In the genomic region with DNA sequence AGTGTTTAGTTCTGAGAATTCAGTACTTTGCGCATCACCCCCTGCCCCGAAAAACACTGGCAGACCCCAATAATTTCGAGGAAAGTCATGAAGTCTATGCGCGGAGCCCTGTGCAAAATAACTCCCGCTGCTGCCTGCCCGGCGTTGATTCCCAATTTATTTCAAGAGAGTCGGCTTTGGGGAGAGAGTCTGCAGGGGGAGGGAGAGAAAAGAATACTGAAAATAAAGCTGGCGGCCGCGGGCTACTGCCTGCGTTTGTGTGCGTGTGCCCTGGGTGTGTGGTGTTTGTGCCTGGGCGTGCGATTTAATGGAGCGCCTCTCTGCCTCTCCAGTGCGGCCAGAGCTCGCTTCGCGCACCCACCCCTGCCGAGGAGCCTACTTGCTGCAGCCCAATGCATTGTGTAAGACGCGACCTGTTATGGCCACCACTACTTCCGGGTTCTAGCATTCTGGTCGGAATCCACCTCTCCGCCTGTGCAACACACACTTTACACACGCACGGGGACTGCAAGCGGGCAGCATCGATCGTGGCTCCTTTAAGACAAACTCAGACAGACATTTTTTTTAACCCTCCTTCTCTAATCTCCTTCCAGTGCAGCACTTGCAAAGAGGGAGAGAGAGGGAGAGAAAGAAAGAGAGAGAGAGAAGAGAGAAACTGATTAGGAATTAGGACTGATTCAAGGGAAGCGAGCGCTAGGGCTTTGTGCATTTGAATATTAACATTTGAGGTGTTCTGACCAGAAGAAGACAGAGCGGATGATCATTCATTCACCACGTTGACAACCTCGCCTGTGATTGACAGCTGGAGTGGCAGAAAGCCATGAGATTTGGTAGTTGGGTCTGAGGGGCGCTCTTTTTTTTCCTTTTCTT, we compare ENCODE assay signal across 8 cellular contexts. TPM values are rescaled to one million over a fixed set of nuclear protein-coding genes. Genes with fewer than 3 reads are reported as not detected.
DNase-seq lines count a peak whose midpoint lies in the region; ATAC-seq and TF ChIP-seq lines count a peak whose summit lies in the region.

Gene MEIS1 (plus strand): TSS at position 447 of the 870 bp plus-strand sequence. CDS start 732 bp downstream, outside the sequence.

- no peaks in the 10 kb centered on the region for H3K36me3 ChIP-seq in GM23338 (ENCODE audit: insufficient read depth)

- peaks cover 38% of the 10 kb centered on the region for H3F3A ChIP-seq in GM23338 (replicated peaks; ENCODE audit: low read depth)

- no peaks in the 10 kb centered on the region; the same call in 2 of the 3 replicates for H3K36me3 Mint-ChIP-seq in GM23338 (ENCODE audit: low read depth)
- no peaks in the 10 kb centered on the region for H3K36me3 Mint-ChIP-seq in immature natural killer cell

- DNase-seq in G401 (ENCODE audit: low spot score) (peak; percentile 98), GM23338 (ENCODE audit: low spot score) (peak; percentile 89), M059J (ENCODE audit: low read depth) (peak; percentile 92), RPMI8226 (peak; percentile 94), cerebellum (ENCODE audit: low spot score) (peak; percentile 91), immature natural killer cell (peak; percentile 54 to 64 (median 63)), sciatic nerve (ENCODE audit: low spot score) (peak; percentile 90)
- no peak for DNase-seq in activated CD4-positive, CD25-positive, alpha-beta regulatory T cell treated with anti-CD3 and anti-CD28 coated beads, Interleukin-2, amount 50 U/mL, for 72 hours

- ATAC-seq in GM23338 (peak; percentile 60), sciatic nerve (peak; percentile 93)

- no peaks in the 10 kb centered on the region for H3K9me2 ChIP-seq in GM23338 (ENCODE audit: insufficient read depth)

- intact Hi-C loops in sciatic nerve (cut with DNase I) = no loop called here

- H3K4me3 Mint-ChIP-seq in GM23338 (peak within 1 kb of the TSS; percentile 86), immature natural killer cell (peak within 1 kb of the TSS; percentile 84 to 98 (median 93))

- H3K27me3 Mint-ChIP-seq in GM23338 (ENCODE audit: insufficient read depth, low read depth, poor library complexity) (peaks cover 98% of the 10 kb centered on the region), immature natural killer cell (ENCODE audit: low read depth in 3 of 3) (peaks cover 24 to 40% (median 33%) of the 10 kb centered on the region in 3 donors)

- in situ Hi-C loops in G401 (cut with HindIII; ENCODE audit: low sequenced_read_pairs) = loop anchor here (10.0 kb wide), 1 partner anchor 60 kb away; no protein-coding TSS in a partner anchor

- H3K9me3 Mint-ChIP-seq in GM23338 (peaks cover 3% of the 10 kb centered on the region; the same call in 1 of the 3 replicates), immature natural killer cell (peaks cover 0 to 8% (median 0%) of the 10 kb centered on the region in 6 donors)

- TF ChIP-seq CTCF in GM23338 (conservative IDR thresholded peaks at IDR 0.05; ENCODE audit: low read depth in 2 of 2) = no peak

- no peak within 1 kb of the TSS for H3K27ac ChIP-seq in GM23338 (ENCODE audit: low read depth)

- peaks cover 98% of the 10 kb centered on the region for H3K27me3 ChIP-seq in GM23338 (ENCODE audit: insufficient read depth)

- H2AFZ ChIP-seq in GM23338 = peak within 1 kb of the TSS; percentile 99

- peaks cover 74% of the 10 kb centered on the region for H3K4me1 ChIP-seq in GM23338 (ENCODE audit: insufficient read depth)

- H3K4me3 ChIP-seq in GM23338 = peak within 1 kb of the TSS; percentile 82

- peaks cover 19% of the 10 kb centered on the region; the same call in 1 of the 2 replicates for H4K20me1 ChIP-seq in GM23338 (replicated peaks; ENCODE audit: insufficient read depth)

- H3K4me1 Mint-ChIP-seq in GM23338 = peaks cover 63% of the 10 kb centered on the region
- H3K4me1 Mint-ChIP-seq in immature natural killer cell = peaks cover 35 to 62% of the 10 kb centered on the region in 2 donors

- H3K27ac Mint-ChIP-seq in GM23338 (no peak within 1 kb of the TSS), immature natural killer cell (peak within 1 kb of the TSS; percentile 50 to 89 (median 72))

- no peaks in the 10 kb centered on the region for H3K79me2 ChIP-seq in GM23338 (replicated peaks; ENCODE audit: insufficient read depth)

- peak within 1 kb of the TSS; percentile 98 for H3K4me2 ChIP-seq in GM23338

TF ChIP-seq in GM23338, 12 proteins besides CTCF, POLR2A, EP300 and RAD21:
- TF ChIP-seq EZH2phosphoT487 (IDR thresholded peaks at IDR 0.05; ENCODE audit: unreplicated experiment) (peak; percentile 23), CREB1 (CRISPR knock-in tag; IDR thresholded peaks at IDR 0.05; ENCODE audit: low read depth) (0 out of 2 replicates have a peak, but pooled peaks have one; percentile 44), POLR2AphosphoS5 (IDR thresholded peaks at IDR 0.05; ENCODE audit: low read depth) (0 out of 2 replicates have a peak, but pooled peaks have one; percentile 20), ZNF462 (CRISPR knock-in tag; IDR thresholded peaks at IDR 0.05) (no peak), EZH2 (IDR thresholded peaks at IDR 0.05; ENCODE audit: low read depth, unreplicated experiment) (peak; percentile 96)
- TF ChIP-seq, protein P1, sequence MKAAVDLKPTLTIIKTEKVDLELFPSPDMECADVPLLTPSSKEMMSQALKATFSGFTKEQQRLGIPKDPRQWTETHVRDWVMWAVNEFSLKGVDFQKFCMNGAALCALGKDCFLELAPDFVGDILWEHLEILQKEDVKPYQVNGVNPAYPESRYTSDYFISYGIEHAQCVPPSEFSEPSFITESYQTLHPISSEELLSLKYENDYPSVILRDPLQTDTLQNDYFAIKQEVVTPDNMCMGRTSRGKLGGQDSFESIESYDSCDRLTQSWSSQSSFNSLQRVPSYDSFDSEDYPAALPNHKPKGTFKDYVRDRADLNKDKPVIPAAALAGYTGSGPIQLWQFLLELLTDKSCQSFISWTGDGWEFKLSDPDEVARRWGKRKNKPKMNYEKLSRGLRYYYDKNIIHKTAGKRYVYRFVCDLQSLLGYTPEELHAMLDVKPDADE (IDR thresholded peaks at IDR 0.05) = no peak

RNA-seq across cellular contexts. Expression of gene MEIS1, which starts in this region (rescaled TPM):
- total RNA-seq in G401 (2014; rRNA removed; shearing (Covaris generic)) = 0.25 TPM in 1 of 2 replicates, not detected in the other
- total RNA-seq in GM23338 (2014; rRNA removed; shearing (Covaris generic)) = 0.28 TPM in 1 of 2 replicates, not detected in the other
- polyA plus RNA-seq in GM23338 (2016; fragmentation: Nextera tagmentation; extraction: Ambion mirVana) = 0.16 TPM in 1 of 2 replicates, not detected in the other
- 3.4 and 4.5 TPM in 2 replicates for total RNA-seq in M059J (2014; rRNA removed; shearing (Covaris generic))
- total RNA-seq in cerebellum = 180 TPM
- 1 to 10 TPM in 2 of 3 donors, not detected in 1; 1.3 to 1.7 TPM for polyA plus RNA-seq in immature natural killer cell
- 18.0 TPM for total RNA-seq in sciatic nerve

Comparison
In these comparisons a context has a peak if more than half of its experiments do, and no peak if none do; other contexts are left out.
1. Peak in DNase-seq in G401; RNA of the gene not detected or under 1 TPM.
2. Peak in DNase-seq, ATAC-seq, H3K4me3 ChIP-seq and H3K4me2 ChIP-seq in GM23338; RNA of the gene not detected or under 1 TPM.